ENCODE assay signal across 12 cellular contexts in the genomic region with DNA sequence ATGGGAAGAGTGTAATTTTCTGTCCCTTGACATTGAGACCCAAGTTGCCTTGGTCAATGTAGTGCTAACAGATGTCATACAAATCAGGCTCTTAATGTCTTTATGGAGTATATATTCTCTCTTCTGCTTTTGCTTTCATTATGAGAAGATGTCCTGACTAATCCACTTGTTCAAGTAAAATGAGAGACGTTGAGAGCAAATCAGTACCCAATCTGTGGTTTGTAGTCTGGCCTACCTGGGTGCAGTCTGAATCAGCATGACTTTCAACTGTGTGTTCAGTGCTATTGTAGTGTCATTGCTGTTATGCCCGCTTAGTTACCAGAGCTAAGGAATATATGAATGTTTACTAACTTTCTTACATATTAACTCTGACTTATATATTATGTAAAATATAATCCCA.
DNase-seq lines count a peak whose midpoint lies in the region; ATAC-seq and TF ChIP-seq lines count a peak whose summit lies in the region.
"Had no signal": no experiment of that assay in that cellular context is flagged by ENCODE, and none has a peak within 500 bp of the region (broad histone marks: within the 10 kb centered on the region; RNA-seq: fewer than 3 reads in every experiment).

No MANE protein-coding gene starts in this region.

- no peak overlapping the region for H3K27ac Mint-ChIP-seq in type B pancreatic cell
- H3K27ac Mint-ChIP-seq: naive B cell had no signal

- H3K36me3 Mint-ChIP-seq in type B pancreatic cell = no peaks in the 10 kb centered on the region
- H3K36me3 Mint-ChIP-seq: naive B cell had no signal

- no peaks in the 10 kb centered on the region for H3K4me1 Mint-ChIP-seq in type B pancreatic cell (ENCODE audit: unreplicated experiment)
- H3K4me1 Mint-ChIP-seq: naive B cell had no signal

- H3K4me3 Mint-ChIP-seq in type B pancreatic cell = no peak overlapping the region
- H3K4me3 Mint-ChIP-seq: naive B cell had no signal

- no peak for TF ChIP-seq POLR2A in erythroblast (IDR thresholded peaks at IDR 0.05; ENCODE audit: low read length)

- DNase-seq in type B pancreatic cell (ENCODE audit: extremely low spot score, unreplicated experiment) (no peak), activated gamma-delta T cell (lab: John Stamatoyannopoulos, UW) (no peak), erythroblast (lab: John Stamatoyannopoulos, UW) (no peak), NCI-H510A (lab: John Stamatoyannopoulos, UW) (no peak)
- DNase-seq: C1 segment of cervical spinal cord, naive B cell, NCI-H1436 treated with DMSO at 0.1 percent for 48 hours, PC-9 had no signal

- peaks cover 9% of the 10 kb centered on the region for H3K9me3 Mint-ChIP-seq in type B pancreatic cell

- ATAC-seq in GM18519 (IDR thresholded peaks at IDR 0.05; ENCODE audit: low FRiP score, unreplicated experiment) = peak; percentile 96
- peak; percentile 97 for ATAC-seq in GM21360 (IDR thresholded peaks at IDR 0.05; ENCODE audit: unreplicated experiment)
- peak; percentile 99 for ATAC-seq in HG02970 (IDR thresholded peaks at IDR 0.05; ENCODE audit: low FRiP score, unreplicated experiment)
- ATAC-seq in HG03575 (IDR thresholded peaks at IDR 0.05; ENCODE audit: extremely low read depth, insufficient number of reproducible peaks, low FRiP score, unreplicated experiment) = peak; percentile 97

- no peaks in the 10 kb centered on the region for H3K27me3 Mint-ChIP-seq in type B pancreatic cell
- H3K27me3 Mint-ChIP-seq: naive B cell had no signal

- no peak for TF ChIP-seq CTCF in type B pancreatic cell (conservative IDR thresholded peaks at IDR 0.05)
